1 cellular context compared by ENCODE assay signal in genomic region chr14:100568164-100568997, GRCh38.
TF ChIP-seq lines count a peak whose summit lies in the region.

No MANE protein-coding gene starts in this region.

TF ChIP-seq in WTC11, 78 proteins besides CTCF, POLR2A, EP300 and RAD21 (continued from another document):
- TF ChIP-seq, protein P1, sequence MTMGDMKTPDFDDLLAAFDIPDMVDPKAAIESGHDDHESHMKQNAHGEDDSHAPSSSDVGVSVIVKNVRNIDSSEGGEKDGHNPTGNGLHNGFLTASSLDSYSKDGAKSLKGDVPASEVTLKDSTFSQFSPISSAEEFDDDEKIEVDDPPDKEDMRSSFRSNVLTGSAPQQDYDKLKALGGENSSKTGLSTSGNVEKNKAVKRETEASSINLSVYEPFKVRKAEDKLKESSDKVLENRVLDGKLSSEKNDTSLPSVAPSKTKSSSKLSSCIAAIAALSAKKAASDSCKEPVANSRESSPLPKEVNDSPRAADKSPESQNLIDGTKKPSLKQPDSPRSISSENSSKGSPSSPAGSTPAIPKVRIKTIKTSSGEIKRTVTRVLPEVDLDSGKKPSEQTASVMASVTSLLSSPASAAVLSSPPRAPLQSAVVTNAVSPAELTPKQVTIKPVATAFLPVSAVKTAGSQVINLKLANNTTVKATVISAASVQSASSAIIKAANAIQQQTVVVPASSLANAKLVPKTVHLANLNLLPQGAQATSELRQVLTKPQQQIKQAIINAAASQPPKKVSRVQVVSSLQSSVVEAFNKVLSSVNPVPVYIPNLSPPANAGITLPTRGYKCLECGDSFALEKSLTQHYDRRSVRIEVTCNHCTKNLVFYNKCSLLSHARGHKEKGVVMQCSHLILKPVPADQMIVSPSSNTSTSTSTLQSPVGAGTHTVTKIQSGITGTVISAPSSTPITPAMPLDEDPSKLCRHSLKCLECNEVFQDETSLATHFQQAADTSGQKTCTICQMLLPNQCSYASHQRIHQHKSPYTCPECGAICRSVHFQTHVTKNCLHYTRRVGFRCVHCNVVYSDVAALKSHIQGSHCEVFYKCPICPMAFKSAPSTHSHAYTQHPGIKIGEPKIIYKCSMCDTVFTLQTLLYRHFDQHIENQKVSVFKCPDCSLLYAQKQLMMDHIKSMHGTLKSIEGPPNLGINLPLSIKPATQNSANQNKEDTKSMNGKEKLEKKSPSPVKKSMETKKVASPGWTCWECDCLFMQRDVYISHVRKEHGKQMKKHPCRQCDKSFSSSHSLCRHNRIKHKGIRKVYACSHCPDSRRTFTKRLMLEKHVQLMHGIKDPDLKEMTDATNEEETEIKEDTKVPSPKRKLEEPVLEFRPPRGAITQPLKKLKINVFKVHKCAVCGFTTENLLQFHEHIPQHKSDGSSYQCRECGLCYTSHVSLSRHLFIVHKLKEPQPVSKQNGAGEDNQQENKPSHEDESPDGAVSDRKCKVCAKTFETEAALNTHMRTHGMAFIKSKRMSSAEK (CRISPR knock-in tag; IDR thresholded peaks at IDR 0.05; ENCODE audit: borderline replicate concordance) = no peak
- no peak for TF ChIP-seq NFATC4 (CRISPR knock-in tag; IDR thresholded peaks at IDR 0.05)
- no peak for TF ChIP-seq RORB (CRISPR knock-in tag; IDR thresholded peaks at IDR 0.05)
- no peak for TF ChIP-seq TEAD4 (CRISPR knock-in tag; IDR thresholded peaks at IDR 0.05)
- TF ChIP-seq USF1 (CRISPR knock-in tag; IDR thresholded peaks at IDR 0.05) = no peak
- TF ChIP-seq OVOL2 (CRISPR knock-in tag; IDR thresholded peaks at IDR 0.05; ENCODE audit: borderline replicate concordance) = no peak
- TF ChIP-seq FOXP4 (CRISPR knock-in tag; IDR thresholded peaks at IDR 0.05) = no peak
- no peak for TF ChIP-seq ZNF671 (CRISPR knock-in tag; IDR thresholded peaks at IDR 0.05)
- no peak for TF ChIP-seq TEAD1 (CRISPR knock-in tag; IDR thresholded peaks at IDR 0.05)
- no peak for TF ChIP-seq SMAD4 (CRISPR knock-in tag; IDR thresholded peaks at IDR 0.05)
TF ChIP-seq in WTC11: peak in this region for 0.
